Comparison of ENCODE assay signal across 8 cellular contexts in the genomic region with DNA sequence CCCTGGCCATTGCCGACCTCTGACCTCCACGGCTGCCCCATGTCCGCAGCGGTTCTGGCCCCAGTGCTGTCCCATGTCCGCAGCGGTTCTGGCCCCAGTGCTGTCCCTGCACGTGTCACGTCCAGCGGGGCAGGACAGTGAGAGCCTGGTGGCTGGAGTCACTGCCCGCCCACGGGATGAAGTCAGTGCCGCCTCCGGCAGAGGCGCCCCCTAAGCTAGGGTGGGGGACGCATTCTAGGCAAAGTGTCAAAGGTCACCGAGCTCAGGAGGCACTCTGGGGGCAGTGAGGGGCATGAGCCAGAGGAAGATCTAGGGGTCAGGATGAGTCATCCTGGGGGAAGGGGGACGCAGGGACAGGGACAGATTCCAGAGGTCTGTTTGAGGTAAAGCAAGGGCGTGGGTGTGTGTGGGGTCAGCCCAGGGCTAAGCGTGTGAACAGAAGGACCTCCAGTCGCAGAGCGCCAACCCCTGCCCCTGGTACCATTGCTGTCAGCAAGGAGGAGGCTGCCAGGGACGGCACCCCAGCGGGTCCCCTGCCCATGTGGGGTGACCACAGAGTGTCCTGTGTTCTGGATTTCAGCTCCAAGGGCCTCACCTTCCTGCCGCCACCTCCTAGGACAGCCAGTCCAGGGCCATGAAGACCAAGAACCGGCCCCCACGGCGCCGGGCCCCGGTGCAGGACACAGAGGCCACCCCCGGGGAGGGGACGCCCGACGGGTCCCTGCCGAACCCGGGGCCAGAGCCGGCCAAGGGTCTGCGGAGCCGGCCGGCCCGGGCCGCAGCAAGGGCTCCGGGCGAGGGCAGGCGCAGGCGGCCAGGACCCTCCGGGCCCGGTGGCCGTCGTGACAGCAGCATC. TPM values are rescaled to one million over a fixed set of nuclear protein-coding genes. Genes with fewer than 3 reads are reported as not detected.
DNase-seq lines count a peak whose midpoint lies in the region; ATAC-seq and TF ChIP-seq lines count a peak whose summit lies in the region.

No MANE protein-coding gene starts in this region.

- peaks cover 3% of the 10 kb centered on the region for H3K4me1 ChIP-seq in mucosa of descending colon (ENCODE audit: low read depth)

- POLR2A ChIA-PET in AG04450 (lab: Yijun Ruan, JAX): no interaction called here

- H3K36me3 ChIP-seq in brain microvascular endothelial cell (replicated peaks) (peaks cover 5% of the 10 kb centered on the region), mucosa of descending colon (ENCODE audit: low read depth) (no peaks in the 10 kb centered on the region)

- H3K9me3 ChIP-seq in AG04450 (ENCODE audit: control insufficient read depth, insufficient read depth, low read length) (peaks cover 4% of the 10 kb centered on the region; the same call in 1 of the 2 replicates), mucosa of descending colon (no peaks in the 10 kb centered on the region)

- H3K27me3 ChIP-seq in AG04450 (ENCODE audit: control insufficient read depth, insufficient read depth, low read length): no peaks in the 10 kb centered on the region
- no peaks in the 10 kb centered on the region for H3K27me3 ChIP-seq in brain microvascular endothelial cell (replicated peaks)

- in situ Hi-C loops in brain microvascular endothelial cell (cut with HindIII; ENCODE audit: low pct_ligation_motif_present, low sequenced_read_pairs): no loop called here

- CTCF ChIA-PET in AG04450 (lab: Charles Lee): interaction anchor here (1.2 kb wide), 1 partner anchor 23 kb away, joined by 3 read pairs; no protein-coding TSS in a partner anchor

- no peak overlapping the region for H3K27ac ChIP-seq in AG04450 (ENCODE audit: low read depth, low read length)
- no peak overlapping the region for H3K27ac ChIP-seq in brain microvascular endothelial cell

- no peak for DNase-seq in AG04450 (ENCODE audit: low read depth, low spot score)
- DNase-seq in brain microvascular endothelial cell: no peak
- peak in 2 of 3 donors; percentile 52 to 54 for DNase-seq in mucosa of descending colon
- no peak for DNase-seq in NCI-H187 (lab: John Stamatoyannopoulos, UW)
- no peak for DNase-seq in superior temporal gyrus (ENCODE audit: extremely low spot score)

- peak; percentile 2 for ATAC-seq in HG02798 (IDR thresholded peaks at IDR 0.05; ENCODE audit: poor library complexity, unreplicated experiment)
- peak; percentile 22 for ATAC-seq in mucosa of descending colon
- ATAC-seq in HG03354 (IDR thresholded peaks at IDR 0.05; ENCODE audit: poor library complexity, severe bottlenecking, unreplicated experiment): no peak
- no peak for ATAC-seq in GM18502 (IDR thresholded peaks at IDR 0.05; ENCODE audit: poor library complexity, unreplicated experiment)

- H3K4me3 ChIP-seq in AG04450 (ENCODE audit: low read depth, low read length) (peak overlapping the region; percentile 45), brain microvascular endothelial cell (ENCODE audit: low read depth, low read length) (peak overlapping the region; percentile 33), mucosa of descending colon (no peak overlapping the region)

- TF ChIP-seq CTCF in AG04450 (IDR thresholded peaks at IDR 0.05; ENCODE audit: low read depth, low read length) (no peak), brain microvascular endothelial cell (IDR thresholded peaks at IDR 0.05; ENCODE audit: low read depth, low read length, missing control alignments) (no peak), mucosa of descending colon (IDR thresholded peaks at IDR 0.05) (no peak)

- intact Hi-C loops in mucosa of descending colon (cut with DNase I, micrococcal nuclease): no loop called here

RNA-seq across cellular contexts. Expression of gene BHLHA15, which starts 0.7 kb away (rescaled TPM):
- polyA plus RNA-seq in AG04450 (2011; rRNA removed): not detected in 2 replicates
- not detected in 2 replicates for polyA minus RNA-seq in AG04450 (2011; rRNA and poly(A)+ RNA removed)
- total RNA-seq in mucosa of descending colon: 1 to 10 TPM in 2 of 3 donors, not detected in 1; 1.3 to 2.8 TPM

RNA-seq across cellular contexts. Expression of gene TECPR1, which starts 40.1 kb away (rescaled TPM):
- polyA plus RNA-seq in AG04450 (2011; rRNA removed): 3.5 and 5.0 TPM in 2 replicates
- 5.7 and 7.5 TPM in 2 replicates for polyA minus RNA-seq in AG04450 (2011; rRNA and poly(A)+ RNA removed)
- total RNA-seq in mucosa of descending colon: 10 to 100 TPM; 37.0 to 50.5 (median 45.5) TPM

Comparison
In these comparisons a context has a peak if more than half of its experiments do, and no peak if none do; other contexts are left out.
1. DNase-seq: peak in mucosa of descending colon (2 of 3); none in AG04450 (single experiment), brain microvascular endothelial cell (single experiment), NCI-H187 (0 of 2) and superior temporal gyrus (single experiment).
2. ATAC-seq: peak in HG02798 (single experiment) and mucosa of descending colon (single experiment); none in HG03354 (single experiment) and GM18502 (single experiment).